In the genomic region with DNA sequence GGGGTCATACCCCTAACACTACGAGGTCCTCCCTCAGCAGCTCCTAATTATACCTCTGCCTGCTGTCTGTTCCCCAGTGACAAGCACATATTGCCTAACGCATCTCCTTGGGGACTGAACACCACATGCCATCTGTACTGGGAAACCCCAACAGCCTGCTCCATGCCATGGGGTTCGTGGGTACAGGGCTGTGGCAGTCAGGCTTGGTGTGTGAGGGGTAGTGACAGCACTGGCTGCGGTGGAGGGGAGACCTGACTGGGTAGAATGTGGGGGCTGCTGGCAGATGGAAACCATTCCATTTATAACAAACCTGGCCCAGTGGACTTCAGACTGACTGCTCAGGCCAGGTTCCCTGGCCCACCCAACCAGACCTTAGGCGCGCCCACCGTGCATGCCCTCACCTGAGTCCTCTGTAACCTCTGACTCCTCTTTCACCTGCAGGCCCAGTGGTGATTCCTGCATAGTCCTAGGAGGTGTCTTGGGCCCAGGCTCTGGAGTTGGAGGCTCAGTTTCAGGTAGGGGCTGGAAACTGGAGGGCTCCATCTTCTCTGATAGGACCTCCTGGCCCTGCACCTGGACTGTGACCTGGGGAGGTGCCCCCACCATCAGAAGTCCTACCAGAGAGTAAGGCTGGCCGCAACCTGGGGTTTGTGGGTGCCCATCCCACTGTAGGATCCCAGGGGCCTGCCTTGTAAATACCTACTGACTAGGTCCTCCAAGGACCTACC, we compare ENCODE assay signal across 18 cellular contexts. TPM values are rescaled to one million over a fixed set of nuclear protein-coding genes. Genes with fewer than 3 reads are reported as not detected.
DNase-seq lines count a peak whose midpoint lies in the region; ATAC-seq and TF ChIP-seq lines count a peak whose summit lies in the region.
"Had no signal": no experiment of that assay in that cellular context is flagged by ENCODE, and none has a peak within 500 bp of the region (broad histone marks: within the 10 kb centered on the region; RNA-seq: fewer than 3 reads in every experiment).

No MANE protein-coding gene starts in this region.

- DNase-seq in activated CD4-positive, alpha-beta T cell treated with anti-CD3 and anti-CD28 coated beads, Interleukin-2, amount 10 ng/mL, durations not matched to agents 24 days and 14 days, result peak; percentile 58
- no peak for DNase-seq in activated CD4-positive, alpha-beta T cell treated with anti-CD3 and anti-CD28 coated beads for 48 hours
- DNase-seq in IMR-90 (no peak), erythroblast (lab: John Stamatoyannopoulos, UW) (no peak), sciatic nerve (ENCODE audit: low spot score) (peak; percentile 54), GM10266 (ENCODE audit: extremely low spot score) (no peak)
- no peak for DNase-seq in effector CD8-positive, alpha-beta T cell (lab: John Stamatoyannopoulos, UW)
- no peak for DNase-seq in NK-92 treated with Interleukin-12 subunit alpha and Interleukin-12 subunit beta, amount 100 ng/mL, for 24 hours (lab: John Stamatoyannopoulos, UW)
- DNase-seq: DMS79 treated with DMSO at 0.1 percent for 48 hours, MM.1S, NCI-H187, NCI-H446 treated with DMSO at 0.1 percent for 48 hours had no signal

- no peak overlapping the region for H3K9ac ChIP-seq in IMR-90 (ENCODE audit: low read depth, low read length)

- H3K4ac ChIP-seq in IMR-90 (ENCODE audit: low read depth, low read length), result no peak overlapping the region

- H4K20me1 ChIP-seq in IMR-90 (ENCODE audit: insufficient read depth, low read length), result 0 out of 2 replicates have a peak, but pooled peaks cover 4% of the 10 kb centered on the region

- H2AK9ac ChIP-seq in IMR-90 (replicated peaks; ENCODE audit: low read depth, low read length, poor library complexity), result peak overlapping the region; percentile 47

- POLR2A ChIA-PET in IMR-90 (lab: Charles Lee; ENCODE audit: unreplicated experiment), result no interaction called here

- H3K4me1 Mint-ChIP-seq in activated CD4-positive, alpha-beta T cell treated with anti-CD3 and anti-CD28 coated beads, Interleukin-2, amount 10 ng/mL, durations not matched to agents 24 days and 14 days, result peaks cover 26% of the 10 kb centered on the region

- no peak overlapping the region for H4K91ac ChIP-seq in IMR-90 (ENCODE audit: insufficient read depth, low read depth, low read length)

- no peak overlapping the region for H2BK5ac ChIP-seq in IMR-90 (ENCODE audit: low read depth, low read length, poor library complexity, severe bottlenecking)

- H3K4me3 Mint-ChIP-seq in activated CD4-positive, alpha-beta T cell treated with anti-CD3 and anti-CD28 coated beads, Interleukin-2, amount 10 ng/mL, durations not matched to agents 24 days and 14 days, result no peak overlapping the region
- H3K4me3 Mint-ChIP-seq: activated naive CD8-positive, alpha-beta T cell; CD8-positive, alpha-beta T cell; stimulated activated memory B cell treated with anti-CD40 and anti-IgM and Interleukin-4, amounts not matched to agents 10 μg/mL and 1 μg/mL and 100 μg/mL, for 72 hours; type B pancreatic cell had no signal

- dilution Hi-C loops in IMR-90 (cut with HindIII; ENCODE audit: low sequenced_read_pairs, unreplicated experiment), result no loop called here

- peaks cover 9% of the 10 kb centered on the region for H3K9me1 ChIP-seq in IMR-90 (ENCODE audit: insufficient read depth, low read length)

- H3K9me3 Mint-ChIP-seq in activated CD4-positive, alpha-beta T cell treated with anti-CD3 and anti-CD28 coated beads, Interleukin-2, amount 10 ng/mL, durations not matched to agents 24 days and 14 days, result peaks cover 4% of the 10 kb centered on the region
- H3K9me3 Mint-ChIP-seq: CD8-positive, alpha-beta T cell; type B pancreatic cell had no signal

- H4K8ac ChIP-seq in IMR-90 (ENCODE audit: low read depth in 2 of 2, low read length in 2 of 2), result no peak overlapping the region

- no peak overlapping the region for H2AK5ac ChIP-seq in IMR-90 (ENCODE audit: low read depth, low read length)

- no peak overlapping the region for H4K5ac ChIP-seq in IMR-90 (ENCODE audit: low read depth, low read length)

- peaks cover 9 to 22% of the 10 kb centered on the region in 2 experiments; a peak in 3 of 4 replicates for H3K79me1 ChIP-seq in IMR-90 (ENCODE audit: low read depth in 1 of 2, low read length in 2 of 2)

- intact Hi-C loops in activated CD4-positive, alpha-beta T cell treated with anti-CD3 and anti-CD28 coated beads, Interleukin-2, amount 10 ng/mL, durations not matched to agents 24 days and 14 days (cut with micrococcal nuclease), result no loop called here
- intact Hi-C loops in IMR-90 (cut with micrococcal nuclease) (no loop called here), sciatic nerve (cut with DNase I) (no loop called here)

- H3K56ac ChIP-seq in IMR-90 (ENCODE audit: extremely low read depth, insufficient read depth, low read length), result no peak overlapping the region

- BruUV-seq in IMR-90 (replicated peaks; lab: Mats Ljungman, UMichigan), result no TSS peak

- TF ChIP-seq POLR2A in IMR-90 (IDR thresholded peaks at IDR 0.05; ENCODE audit: low read depth, low read length) (no peak), erythroblast (IDR thresholded peaks at IDR 0.05; ENCODE audit: low read length) (peak; percentile 21)

- H2BK20ac ChIP-seq in IMR-90 (ENCODE audit: low read depth, low read length), result no peak overlapping the region

- H3K4me2 ChIP-seq in IMR-90 (ENCODE audit: low read depth, low read length), result no peak overlapping the region
- H3K4me2 ChIP-seq: A549 had no signal

- H3K27ac ChIP-seq in IMR-90 (ENCODE audit: insufficient read depth, low read length), result no peak overlapping the region
- H3K27ac ChIP-seq: A549 had no signal

- H2AFZ ChIP-seq in IMR-90 (replicated peaks; ENCODE audit: low read length, poor library complexity), result no peak overlapping the region

- peaks cover 3% of the 10 kb centered on the region for H3K27me3 Mint-ChIP-seq in activated CD4-positive, alpha-beta T cell treated with anti-CD3 and anti-CD28 coated beads, Interleukin-2, amount 10 ng/mL, durations not matched to agents 24 days and 14 days
- H3K27me3 Mint-ChIP-seq: activated naive CD8-positive, alpha-beta T cell; stimulated activated memory B cell treated with anti-CD40 and anti-IgM and Interleukin-4, amounts not matched to agents 10 μg/mL and 1 μg/mL and 100 μg/mL, for 72 hours; type B pancreatic cell had no signal

- no peak overlapping the region for H3K23ac ChIP-seq in IMR-90 (ENCODE audit: low read depth, low read length)

- no peak overlapping the region for H3K14ac ChIP-seq in IMR-90 (replicated peaks; ENCODE audit: low read depth, low read length)

- H3K27ac Mint-ChIP-seq in activated CD4-positive, alpha-beta T cell treated with anti-CD3 and anti-CD28 coated beads, Interleukin-2, amount 10 ng/mL, durations not matched to agents 24 days and 14 days, result no peak overlapping the region
- H3K27ac Mint-ChIP-seq: activated naive CD8-positive, alpha-beta T cell; CD8-positive, alpha-beta T cell; type B pancreatic cell had no signal

- in situ Hi-C loops in IMR-90 (cut with MboI; ENCODE audit: low sequenced_read_pairs), result no loop called here

- no peak overlapping the region for H3K18ac ChIP-seq in IMR-90 (ENCODE audit: low read depth, low read length)

- H3K4me1 ChIP-seq in IMR-90 (ENCODE audit: control insufficient read depth, insufficient read depth, low read length), result peaks cover 2% of the 10 kb centered on the region; the same call in 1 of the 2 replicates

- no peaks in the 10 kb centered on the region for H3K27me3 ChIP-seq in IMR-90 (ENCODE audit: control insufficient read depth, insufficient read depth, low read length)
- H3K27me3 ChIP-seq: dorsolateral prefrontal cortex had no signal

- H3K36me3 Mint-ChIP-seq in activated CD4-positive, alpha-beta T cell treated with anti-CD3 and anti-CD28 coated beads, Interleukin-2, amount 10 ng/mL, durations not matched to agents 24 days and 14 days (ENCODE audit: low read depth), result peaks cover 29% of the 10 kb centered on the region
- H3K36me3 Mint-ChIP-seq: type B pancreatic cell had no signal

- CTCF ChIA-PET in IMR-90 (lab: Yijun Ruan, JAX), result no interaction called here

- no peak overlapping the region for H2BK15ac ChIP-seq in IMR-90 (ENCODE audit: low read depth, low read length)

- ATAC-seq in IMR-90 (ENCODE audit: low read depth) (no peak), sciatic nerve (no peak)
- ATAC-seq: A549; CD8-positive, alpha-beta T cell; stimulated activated memory B cell treated with anti-CD40 and anti-IgM and Interleukin-4, amounts not matched to agents 10 μg/mL and 1 μg/mL and 100 μg/mL, for 72 hours had no signal

- no peak overlapping the region for H2BK120ac ChIP-seq in IMR-90 (ENCODE audit: low read depth, low read length)

- H3K4me3 ChIP-seq in IMR-90 (ENCODE audit: insufficient read depth, low read depth, low read length), result no peak overlapping the region
- H3K4me3 ChIP-seq: A549, dorsolateral prefrontal cortex had no signal

- no peaks in the 10 kb centered on the region for H3K9me3 ChIP-seq in IMR-90 (ENCODE audit: control insufficient read depth, insufficient read depth, low read length)
- H3K9me3 ChIP-seq: A549 had no signal

- TF ChIP-seq CTCF in IMR-90 (conservative IDR thresholded peaks at IDR 0.05; ENCODE audit: low read depth, low read length) (no peak), GM10266 (IDR thresholded peaks at IDR 0.05; ENCODE audit: control insufficient read depth, insufficient read depth, low read depth, missing control alignments) (no peak)

- TF ChIP-seq RAD21 in IMR-90 (IDR thresholded peaks at IDR 0.05; ENCODE audit: low read length), result no peak

- 80% methylated on average over 1 of the region's 8 CpGs; no CpG with 5 or more reads in 1 of the 2 experiments for WGBS in IMR-90 (ENCODE audit: extremely low coverage in 2 of 2, insufficient read length in 1 of 2), 2 experiments

- H3K36me3 ChIP-seq in IMR-90 (ENCODE audit: control insufficient read depth, insufficient read depth, low read length), result peaks cover 13% of the 10 kb centered on the region; the same call in 1 of the 2 replicates

RNA-seq across cellular contexts. Expression of gene MZF1, which starts 3.0 kb away (rescaled TPM):
- 21.6 and 23.7 TPM in 2 replicates for total RNA-seq in activated CD4-positive, alpha-beta T cell treated with anti-CD3 and anti-CD28 coated beads, Interleukin-2, amount 10 ng/mL, durations not matched to agents 24 days and 14 days
- total RNA-seq in IMR-90 (2012; rRNA removed) (3.4 and 3.6 TPM in 2 replicates), sciatic nerve (32.4 TPM)
- 15.0 and 17.1 TPM in 2 replicates for polyA plus RNA-seq in IMR-90 (2012; rRNA removed)
- 4.3 and 11.4 TPM in 2 replicates for polyA plus RNA-seq in IMR-90 (2012; cell fraction: cytosol; rRNA removed)
- polyA plus RNA-seq in IMR-90 (2012; cell fraction: nucleus; rRNA removed; ENCODE audit: low replicate concordance), result 136 and 263 TPM in 2 replicates

RNA-seq across cellular contexts. Expression of gene UBE2M, which starts 11.7 kb away (rescaled TPM):
- 161 and 175 TPM in 2 replicates for total RNA-seq in activated CD4-positive, alpha-beta T cell treated with anti-CD3 and anti-CD28 coated beads, Interleukin-2, amount 10 ng/mL, durations not matched to agents 24 days and 14 days
- total RNA-seq in IMR-90 (2012; rRNA removed), result 55.9 and 63.0 TPM in 2 replicates
- 66.6 and 72.5 TPM in 2 replicates for polyA plus RNA-seq in IMR-90 (2012; rRNA removed)
- 55.0 and 72.6 TPM in 2 replicates for polyA plus RNA-seq in IMR-90 (2012; cell fraction: cytosol; rRNA removed)
- 82.7 and 116 TPM in 2 replicates for polyA plus RNA-seq in IMR-90 (2012; cell fraction: nucleus; rRNA removed; ENCODE audit: low replicate concordance)
- total RNA-seq in sciatic nerve, result 57.4 TPM

RNA-seq across cellular contexts. Expression of gene CHMP2A, which starts 15.2 kb away (rescaled TPM):
- total RNA-seq in activated CD4-positive, alpha-beta T cell treated with anti-CD3 and anti-CD28 coated beads, Interleukin-2, amount 10 ng/mL, durations not matched to agents 24 days and 14 days, result 108 and 114 TPM in 2 replicates
- total RNA-seq in IMR-90 (2012; rRNA removed), result 105 and 128 TPM in 2 replicates
- polyA plus RNA-seq in IMR-90 (2012; rRNA removed), result 183 and 202 TPM in 2 replicates
- 206 and 255 TPM in 2 replicates for polyA plus RNA-seq in IMR-90 (2012; cell fraction: cytosol; rRNA removed)
- polyA plus RNA-seq in IMR-90 (2012; cell fraction: nucleus; rRNA removed; ENCODE audit: low replicate concordance), result 88.8 and 142 TPM in 2 replicates
- 94.6 TPM for total RNA-seq in sciatic nerve

RNA-seq across cellular contexts. Expression of gene TRIM28, which starts 26.2 kb away (rescaled TPM):
- 689 and 698 TPM in 2 replicates for total RNA-seq in activated CD4-positive, alpha-beta T cell treated with anti-CD3 and anti-CD28 coated beads, Interleukin-2, amount 10 ng/mL, durations not matched to agents 24 days and 14 days
- 313 and 349 TPM in 2 replicates for total RNA-seq in IMR-90 (2012; rRNA removed)
- polyA plus RNA-seq in IMR-90 (2012; rRNA removed), result 465 and 964 TPM in 2 replicates
- polyA plus RNA-seq in IMR-90 (2012; cell fraction: cytosol; rRNA removed), result 339 TPM in 2 replicates
- polyA plus RNA-seq in IMR-90 (2012; cell fraction: nucleus; rRNA removed; ENCODE audit: low replicate concordance), result 522 and 1,051 TPM in 2 replicates
- 168 TPM for total RNA-seq in sciatic nerve

RNA-seq across cellular contexts. Expression of gene ZBTB45, which starts 50.5 kb away (rescaled TPM):
- 16.8 and 17.5 TPM in 2 replicates for total RNA-seq in activated CD4-positive, alpha-beta T cell treated with anti-CD3 and anti-CD28 coated beads, Interleukin-2, amount 10 ng/mL, durations not matched to agents 24 days and 14 days
- total RNA-seq in IMR-90 (2012; rRNA removed) (1.4 TPM in 2 replicates), sciatic nerve (14.9 TPM)
- polyA plus RNA-seq in IMR-90 (2012; rRNA removed), result 9.7 and 13.5 TPM in 2 replicates
- 9.5 and 13.5 TPM in 2 replicates for polyA plus RNA-seq in IMR-90 (2012; cell fraction: cytosol; rRNA removed)
- 13.1 and 26.4 TPM in 2 replicates for polyA plus RNA-seq in IMR-90 (2012; cell fraction: nucleus; rRNA removed; ENCODE audit: low replicate concordance)

Comparison
In these comparisons a context has a peak if more than half of its experiments do, and no peak if none do; other contexts are left out.
1. DNase-seq: peak in activated CD4-positive, alpha-beta T cell treated with anti-CD3 and anti-CD28 coated beads, Interleukin-2, amount 10 ng/mL, durations not matched to agents 24 days and 14 days (single experiment) and sciatic nerve (single experiment); none in activated CD4-positive, alpha-beta T cell treated with anti-CD3 and anti-CD28 coated beads for 48 hours (single experiment), IMR-90 (single experiment), erythroblast (0 of 2), effector CD8-positive, alpha-beta T cell (single experiment), NK-92 treated with Interleukin-12 subunit alpha and Interleukin-12 subunit beta, amount 100 ng/mL, for 24 hours (single experiment) and GM10266 (single experiment).